1 cellular context compared by ENCODE assay signal in genomic region chr7:20737840-20738448, GRCh38.
TF ChIP-seq lines count a peak whose summit lies in the region.

No MANE protein-coding gene starts in this region.

TF ChIP-seq in HepG2, 621 proteins besides CTCF, POLR2A, EP300 and RAD21 (continued from another document):
- TF ChIP-seq MYPOP (CRISPR knock-in tag; IDR thresholded peaks at IDR 0.05) (peak; percentile 29; the same call in 1 of the 2 replicates), ZNF280D (CRISPR knock-in tag; IDR thresholded peaks at IDR 0.05) (no peak), ZNF841 (CRISPR knock-in tag; IDR thresholded peaks at IDR 0.05; ENCODE audit: borderline replicate concordance) (no peak), FOXM1 (CRISPR knock-in tag; IDR thresholded peaks at IDR 0.05) (no peak), CEBPG (CRISPR knock-in tag; IDR thresholded peaks at IDR 0.05) (peak; percentile 91), FOXA1 (IDR thresholded peaks at IDR 0.05) (no peak), FOXA1 (CRISPR knock-in tag; IDR thresholded peaks at IDR 0.05) (peak; percentile 92), NR2F1 (CRISPR knock-in tag; IDR thresholded peaks at IDR 0.05) (peak; percentile 41 to 61; a peak in 2 of 4 replicates), NR2F2 (IDR thresholded peaks at IDR 0.05; ENCODE audit: borderline replicate concordance, low read depth) (peak; percentile 65), ZNF792 (CRISPR knock-in tag; IDR thresholded peaks at IDR 0.05) (0 out of 2 replicates have a peak, but pooled peaks have one; percentile 46), ZNF850 (CRISPR knock-in tag; conservative IDR thresholded peaks at IDR 0.05) (no peak), ZFP36L2 (CRISPR knock-in tag; IDR thresholded peaks at IDR 0.05) (no peak), ZNF839 (CRISPR knock-in tag; IDR thresholded peaks at IDR 0.05; ENCODE audit: borderline replicate concordance) (no peak), HHEX (CRISPR knock-in tag; IDR thresholded peaks at IDR 0.05) (no peak; the same call in 1 of the 2 replicates)
